ENCODE assay signal across 1 cellular context in the genomic region with DNA sequence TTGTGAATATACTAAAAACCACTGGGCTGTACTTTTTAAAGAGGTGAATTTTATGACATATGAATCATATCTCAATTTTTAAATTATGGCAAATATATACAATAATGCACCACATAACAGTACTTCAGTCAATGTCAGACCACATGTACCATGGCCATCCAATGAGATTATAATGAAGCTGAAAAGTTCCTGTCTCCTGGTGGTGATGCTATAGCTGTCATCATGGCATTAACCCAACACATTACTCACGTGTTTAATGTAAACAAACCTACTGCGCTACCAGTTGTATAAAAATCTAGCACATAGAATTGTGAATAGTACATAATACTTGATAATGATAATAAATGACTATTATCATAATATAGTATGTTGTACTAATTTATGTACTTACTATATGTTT.
TF ChIP-seq lines count a peak whose summit lies in the region.

No MANE protein-coding gene starts in this region.

TF ChIP-seq in SK-N-SH, 30 proteins besides CTCF, POLR2A, EP300 and RAD21 (continued from another document):
- no peak for TF ChIP-seq IRF3 (IDR thresholded peaks at IDR 0.05; ENCODE audit: low read depth, low read length)
